In genomic region chr10:71641449-71641848, GRCh38 we compare ENCODE assay signal across 1 cellular context.
TF ChIP-seq lines count a peak whose summit lies in the region.

No MANE protein-coding gene starts in this region.

TF ChIP-seq in GM23338, 12 proteins besides CTCF, POLR2A, EP300 and RAD21 (continued from another document):
- TF ChIP-seq, protein P1, sequence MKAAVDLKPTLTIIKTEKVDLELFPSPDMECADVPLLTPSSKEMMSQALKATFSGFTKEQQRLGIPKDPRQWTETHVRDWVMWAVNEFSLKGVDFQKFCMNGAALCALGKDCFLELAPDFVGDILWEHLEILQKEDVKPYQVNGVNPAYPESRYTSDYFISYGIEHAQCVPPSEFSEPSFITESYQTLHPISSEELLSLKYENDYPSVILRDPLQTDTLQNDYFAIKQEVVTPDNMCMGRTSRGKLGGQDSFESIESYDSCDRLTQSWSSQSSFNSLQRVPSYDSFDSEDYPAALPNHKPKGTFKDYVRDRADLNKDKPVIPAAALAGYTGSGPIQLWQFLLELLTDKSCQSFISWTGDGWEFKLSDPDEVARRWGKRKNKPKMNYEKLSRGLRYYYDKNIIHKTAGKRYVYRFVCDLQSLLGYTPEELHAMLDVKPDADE (IDR thresholded peaks at IDR 0.05) = no peak
- no peak for TF ChIP-seq ZNF114 (CRISPR knock-in tag; IDR thresholded peaks at IDR 0.05)
- no peak for TF ChIP-seq JUNB (IDR thresholded peaks at IDR 0.05; ENCODE audit: unreplicated experiment)
- TF ChIP-seq EZH2 (IDR thresholded peaks at IDR 0.05; ENCODE audit: low read depth, unreplicated experiment) = no peak
- TF ChIP-seq, protein P2, sequence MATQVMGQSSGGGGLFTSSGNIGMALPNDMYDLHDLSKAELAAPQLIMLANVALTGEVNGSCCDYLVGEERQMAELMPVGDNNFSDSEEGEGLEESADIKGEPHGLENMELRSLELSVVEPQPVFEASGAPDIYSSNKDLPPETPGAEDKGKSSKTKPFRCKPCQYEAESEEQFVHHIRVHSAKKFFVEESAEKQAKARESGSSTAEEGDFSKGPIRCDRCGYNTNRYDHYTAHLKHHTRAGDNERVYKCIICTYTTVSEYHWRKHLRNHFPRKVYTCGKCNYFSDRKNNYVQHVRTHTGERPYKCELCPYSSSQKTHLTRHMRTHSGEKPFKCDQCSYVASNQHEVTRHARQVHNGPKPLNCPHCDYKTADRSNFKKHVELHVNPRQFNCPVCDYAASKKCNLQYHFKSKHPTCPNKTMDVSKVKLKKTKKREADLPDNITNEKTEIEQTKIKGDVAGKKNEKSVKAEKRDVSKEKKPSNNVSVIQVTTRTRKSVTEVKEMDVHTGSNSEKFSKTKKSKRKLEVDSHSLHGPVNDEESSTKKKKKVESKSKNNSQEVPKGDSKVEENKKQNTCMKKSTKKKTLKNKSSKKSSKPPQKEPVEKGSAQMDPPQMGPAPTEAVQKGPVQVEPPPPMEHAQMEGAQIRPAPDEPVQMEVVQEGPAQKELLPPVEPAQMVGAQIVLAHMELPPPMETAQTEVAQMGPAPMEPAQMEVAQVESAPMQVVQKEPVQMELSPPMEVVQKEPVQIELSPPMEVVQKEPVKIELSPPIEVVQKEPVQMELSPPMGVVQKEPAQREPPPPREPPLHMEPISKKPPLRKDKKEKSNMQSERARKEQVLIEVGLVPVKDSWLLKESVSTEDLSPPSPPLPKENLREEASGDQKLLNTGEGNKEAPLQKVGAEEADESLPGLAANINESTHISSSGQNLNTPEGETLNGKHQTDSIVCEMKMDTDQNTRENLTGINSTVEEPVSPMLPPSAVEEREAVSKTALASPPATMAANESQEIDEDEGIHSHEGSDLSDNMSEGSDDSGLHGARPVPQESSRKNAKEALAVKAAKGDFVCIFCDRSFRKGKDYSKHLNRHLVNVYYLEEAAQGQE (IDR thresholded peaks at IDR 0.05; ENCODE audit: unreplicated experiment) = no peak
